In genomic region chr10:32982293-32982709, GRCh38 we compare ENCODE assay signal across 9 cellular contexts. TPM values are rescaled to one million over a fixed set of nuclear protein-coding genes. Genes with fewer than 3 reads are reported as not detected.
DNase-seq lines count a peak whose midpoint lies in the region; ATAC-seq lines count a peak whose summit lies in the region.
"Had no signal": no experiment of that assay in that cellular context is flagged by ENCODE, and none has a peak within 500 bp of the region (broad histone marks: within the 10 kb centered on the region; RNA-seq: fewer than 3 reads in every experiment).

No MANE protein-coding gene starts in this region.

- H3K79me1 ChIP-seq in trophoblast cell (ENCODE audit: low read length): peaks cover 38% of the 10 kb centered on the region

- peak overlapping the region; percentile 85 for H4K91ac ChIP-seq in trophoblast cell (ENCODE audit: low read depth, low read length)

- ATAC-seq in GM21576 (IDR thresholded peaks at IDR 0.05; ENCODE audit: unreplicated experiment): no peak

- peak overlapping the region; percentile 46 for H3K18ac ChIP-seq in trophoblast cell (ENCODE audit: low read length)

- H4K12ac ChIP-seq in trophoblast cell (ENCODE audit: low read depth, low read length): peak overlapping the region; percentile 27

- H3K4me3 ChIP-seq in trophoblast cell (ENCODE audit: low read depth, low read length): no peak overlapping the region

- peak overlapping the region; percentile 95 for H2BK12ac ChIP-seq in trophoblast cell (ENCODE audit: low read length)

- no peak overlapping the region for H3K23ac ChIP-seq in trophoblast cell (ENCODE audit: low read length)

- peak overlapping the region; percentile 76 for H3K4ac ChIP-seq in trophoblast cell (ENCODE audit: low read depth, low read length)

- H2AK5ac ChIP-seq in trophoblast cell (ENCODE audit: low read length): peak overlapping the region; percentile 88

- DNase-seq in EH (ENCODE audit: low read depth) (peak; percentile 94), T1000 (lab: John Stamatoyannopoulos, UW) (peak; percentile 60), fibroblast of peridontal ligament (ENCODE audit: extremely low read depth) (peak; percentile 95), trophoblast cell (peak in 1 of 2 donors; percentile 74), HPDE6-E6E7 (ENCODE audit: extremely low spot score) (no peak), SIG-M5 treated with dmso at 0.1 percent for 504 hours (lab: John Stamatoyannopoulos, UW; ENCODE audit: unreplicated experiment) (no peak)
- no peak for DNase-seq in stimulated activated CD4-positive, alpha-beta T cell treated with anti-CD3 and anti-CD28 coated beads, Interleukin-4, amount 100 ng/mL, for 1 hour
- DNase-seq: NCI-H446 treated with DMSO at 0.1 percent for 48 hours had no signal

- H3K14ac ChIP-seq in trophoblast cell (ENCODE audit: low read length): peak overlapping the region; percentile 73

- no peaks in the 10 kb centered on the region for H3K27me3 ChIP-seq in trophoblast cell (ENCODE audit: insufficient read depth, low read length)

- H4K8ac ChIP-seq in trophoblast cell (ENCODE audit: low read depth, low read length): no peak overlapping the region

- no peak overlapping the region for H3K4me2 ChIP-seq in trophoblast cell (ENCODE audit: low read length)

- H3K36me3 ChIP-seq in trophoblast cell (ENCODE audit: control insufficient read depth in 1 of 2, insufficient read depth in 2 of 2, low read length in 2 of 2): no peaks in the 10 kb centered on the region

- WGBS in trophoblast cell (ENCODE audit: extremely low coverage, insufficient coverage, insufficient read length): no CpG with 5 or more reads among the region's 9 CpGs

- H3K27ac ChIP-seq in trophoblast cell (ENCODE audit: low read depth, low read length): peak overlapping the region; percentile 66

- H3K4me1 ChIP-seq in trophoblast cell (ENCODE audit: control insufficient read depth in 1 of 2, insufficient read depth in 2 of 2, low read length in 2 of 2): peaks cover 18 to 23% of the 10 kb centered on the region in 2 experiments

- H2BK5ac ChIP-seq in trophoblast cell (ENCODE audit: low read depth, low read length, poor library complexity): peak overlapping the region; percentile 94

- peak overlapping the region; percentile 89 for H2BK120ac ChIP-seq in trophoblast cell (ENCODE audit: insufficient read depth, low read length, poor library complexity)

- H3K79me2 ChIP-seq in trophoblast cell (ENCODE audit: control insufficient read depth, insufficient read depth, low read length, poor library complexity): peaks cover 2% of the 10 kb centered on the region

- H3K9me3 ChIP-seq in trophoblast cell (ENCODE audit: insufficient read depth, low read depth, low read length): no peaks in the 10 kb centered on the region

- H2AFZ ChIP-seq in trophoblast cell (ENCODE audit: insufficient read depth, low read length, poor library complexity): no peak overlapping the region

- no peak overlapping the region for H3K9ac ChIP-seq in trophoblast cell (ENCODE audit: low read length)

RNA-seq across cellular contexts. Expression of gene ITGB1, which starts 24.3 kb away (rescaled TPM):
- 787 and 808 TPM in 2 replicates for polyA plus RNA-seq in trophoblast cell (2013)

Comparison
In these comparisons a context has a peak if more than half of its experiments do, and no peak if none do; other contexts are left out.
1. DNase-seq: peak in EH (single experiment), T1000 (single experiment) and fibroblast of peridontal ligament (single experiment); none in stimulated activated CD4-positive, alpha-beta T cell treated with anti-CD3 and anti-CD28 coated beads, Interleukin-4, amount 100 ng/mL, for 1 hour (single experiment), HPDE6-E6E7 (single experiment) and SIG-M5 treated with dmso at 0.1 percent for 504 hours (single experiment).